8 cellular contexts compared by ENCODE assay signal in genomic region chr5:115169392-115170127, GRCh38.
A peak's percentile ranks its signal among the peaks of the same experiment; 100 is the strongest.
DNase-seq lines count a peak whose midpoint lies in the region; ATAC-seq and TF ChIP-seq lines count a peak whose summit lies in the region.

Gene TRIM36 (minus strand): TSS chr5:115169908. CDS start chr5:115169634, 274 bp downstream.

- H3K4me3 ChIP-seq in AG10803 (ENCODE audit: low read length): peak within 1 kb of the TSS; percentile 74

- TF ChIP-seq CTCF in AG10803 (conservative IDR thresholded peaks at IDR 0.05; ENCODE audit: low read length): no peak

- DNase-seq in AG10803 (ENCODE audit: low read depth): peak; percentile 80
- DNase-seq in NCI-H226: peak; percentile 89
- DNase-seq in cerebellar cortex (ENCODE audit: low spot score): peak; percentile 62
- peak; percentile 86 for DNase-seq in kidney glomerular epithelial cell (lab: John Stamatoyannopoulos, UW)
- peak; percentile 95 for DNase-seq in stimulated activated CD4-positive, alpha-beta T cell treated with anti-CD3 and anti-CD28 coated beads, Interleukin-15, amount 100 ng/mL, for 24 hours

- peak; percentile 98 for ATAC-seq in GM19025 (IDR thresholded peaks at IDR 0.05; ENCODE audit: low read depth, unreplicated experiment)
- ATAC-seq in HG03196 (IDR thresholded peaks at IDR 0.05; ENCODE audit: unreplicated experiment): peak; percentile 99
- peak; percentile 98 for ATAC-seq in activated CD4-positive, CD25-positive, alpha-beta regulatory T cell treated with anti-CD3 and anti-CD28 coated beads, Interleukin-2, amount 50 U/mL, for 24 hours

Comparison
In these comparisons a context has a peak if more than half of its experiments do, and no peak if none do; other contexts are left out.
1. Peak in every context shown above with its lines: DNase-seq, ATAC-seq and H3K4me3 ChIP-seq.